ENCODE assay signal across 11 cellular contexts in genomic region chr4:40514409-40515025, GRCh38.
DNase-seq lines count a peak whose midpoint lies in the region; ATAC-seq and TF ChIP-seq lines count a peak whose summit lies in the region.
"Had no signal": no experiment of that assay in that cellular context is flagged by ENCODE, and none has a peak within 500 bp of the region (broad histone marks: within the 10 kb centered on the region; RNA-seq: fewer than 3 reads in every experiment).

No MANE protein-coding gene starts in this region.

- peaks cover 18% of the 10 kb centered on the region for H3K27me3 Mint-ChIP-seq in GM23338 (ENCODE audit: insufficient read depth, low read depth, poor library complexity)
- H3K27me3 Mint-ChIP-seq in progenitor cell of endocrine pancreas: no peaks in the 10 kb centered on the region

- no peak overlapping the region for H3K4me3 ChIP-seq in GM23338
- peak overlapping the region; percentile 82 for H3K4me3 ChIP-seq in epithelial cell of proximal tubule (ENCODE audit: low read depth, low read length)
- H3K4me3 ChIP-seq: ascending aorta, gastrocnemius medialis had no signal

- no peak overlapping the region for H3K4me3 Mint-ChIP-seq in GM23338
- peak overlapping the region; percentile 79 for H3K4me3 Mint-ChIP-seq in progenitor cell of endocrine pancreas (ENCODE audit: low read depth)

- H3F3A ChIP-seq in GM23338 (replicated peaks; ENCODE audit: low read depth): 0 out of 2 replicates have a peak, but pooled peaks cover 2% of the 10 kb centered on the region

- H3K36me3 ChIP-seq in GM23338 (ENCODE audit: insufficient read depth): no peaks in the 10 kb centered on the region
- H3K36me3 ChIP-seq: ascending aorta, gastrocnemius medialis, ovary had no signal

- H3K27me3 ChIP-seq in GM23338 (ENCODE audit: insufficient read depth): no peaks in the 10 kb centered on the region
- H3K27me3 ChIP-seq: ascending aorta, gastrocnemius medialis, ovary had no signal

- no peak for TF ChIP-seq CTCF in GM23338 (conservative IDR thresholded peaks at IDR 0.05; ENCODE audit: low read depth in 2 of 2)
- TF ChIP-seq CTCF in epithelial cell of proximal tubule (conservative IDR thresholded peaks at IDR 0.05; ENCODE audit: low read depth, low read length): no peak
- no peak for TF ChIP-seq CTCF in progenitor cell of endocrine pancreas (IDR thresholded peaks at IDR 0.05; ENCODE audit: unreplicated experiment)

- no peak overlapping the region for H3K27ac ChIP-seq in GM23338 (ENCODE audit: low read depth)
- H3K27ac ChIP-seq: ascending aorta, gastrocnemius medialis, ovary had no signal

- H3K4me1 ChIP-seq in GM23338 (ENCODE audit: insufficient read depth): peaks cover 50% of the 10 kb centered on the region
- H3K4me1 ChIP-seq: ascending aorta, gastrocnemius medialis had no signal

- peaks cover 21% of the 10 kb centered on the region; the same call in 2 of the 3 replicates for H3K36me3 Mint-ChIP-seq in GM23338 (ENCODE audit: low read depth)
- peaks cover 11% of the 10 kb centered on the region for H3K36me3 Mint-ChIP-seq in progenitor cell of endocrine pancreas (ENCODE audit: insufficient read depth)

- H3K4me1 Mint-ChIP-seq in GM23338 (peaks cover 38% of the 10 kb centered on the region), progenitor cell of endocrine pancreas (ENCODE audit: low read depth) (peaks cover 46% of the 10 kb centered on the region)

- peaks cover 8% of the 10 kb centered on the region for H4K20me1 ChIP-seq in GM23338 (replicated peaks; ENCODE audit: insufficient read depth)

- DNase-seq in GM23338 (ENCODE audit: low spot score) (no peak), NCI-H748 treated with DMSO at 0.1 percent for 48 hours (lab: John Stamatoyannopoulos, UW) (peak; percentile 72), epithelial cell of proximal tubule (ENCODE audit: low read depth) (no peak), progenitor cell of endocrine pancreas (ENCODE audit: low spot score, unreplicated experiment) (no peak), ecto neural progenitor cell (ENCODE audit: low spot score) (no peak), SHP77 (lab: John Stamatoyannopoulos, UW) (no peak)
- no peak for DNase-seq in activated CD4-positive, alpha-beta T cell treated with anti-CD3 and anti-CD28 coated beads for 1 hour
- DNase-seq: gastrocnemius medialis, ovary had no signal

- H3K9me3 Mint-ChIP-seq in GM23338: no peaks in the 10 kb centered on the region
- no peaks in the 10 kb centered on the region for H3K9me3 Mint-ChIP-seq in progenitor cell of endocrine pancreas (ENCODE audit: low read depth)

- H2AFZ ChIP-seq in GM23338: no peak overlapping the region

- peak overlapping the region; percentile 17; the same call in 1 of the 2 replicates for H3K4me2 ChIP-seq in GM23338

- H3K79me2 ChIP-seq in GM23338 (replicated peaks; ENCODE audit: insufficient read depth): peaks cover 66% of the 10 kb centered on the region

- no peaks in the 10 kb centered on the region for H3K9me2 ChIP-seq in GM23338 (ENCODE audit: insufficient read depth)

- ATAC-seq in GM23338 (no peak), GM18519 (IDR thresholded peaks at IDR 0.05; ENCODE audit: low FRiP score, unreplicated experiment) (no peak)
- ATAC-seq: gastrocnemius medialis had no signal

- peak overlapping the region; percentile 39; the same call in 1 of the 2 replicates for H3K27ac Mint-ChIP-seq in GM23338
- H3K27ac Mint-ChIP-seq in progenitor cell of endocrine pancreas: peak overlapping the region; percentile 96

TF ChIP-seq in GM23338, 12 proteins besides CTCF, POLR2A, EP300 and RAD21:
- TF ChIP-seq ZNF462 (CRISPR knock-in tag; IDR thresholded peaks at IDR 0.05) (no peak), ZNF114 (CRISPR knock-in tag; IDR thresholded peaks at IDR 0.05) (no peak), EZH2 (IDR thresholded peaks at IDR 0.05; ENCODE audit: low read depth, unreplicated experiment) (no peak), ETS1 (IDR thresholded peaks at IDR 0.05) (no peak), EZH2phosphoT487 (IDR thresholded peaks at IDR 0.05; ENCODE audit: unreplicated experiment) (no peak), NANOG (IDR thresholded peaks at IDR 0.05; ENCODE audit: borderline replicate concordance) (no peak)
